8 cellular contexts compared by ENCODE assay signal in genomic region chr17:47567261-47567660, GRCh38. TPM values are rescaled to one million over a fixed set of nuclear protein-coding genes. Genes with fewer than 3 reads are reported as not detected.
DNase-seq lines count a peak whose midpoint lies in the region; ATAC-seq and TF ChIP-seq lines count a peak whose summit lies in the region.
"Not testable (repeated sequence)": the region's sequence is repeated elsewhere in the genome, so short reads cannot be mapped to it uniquely, and the experiment has no call there.

No MANE protein-coding gene starts in this region.

- H3K27me3 Mint-ChIP-seq in MCF 10A (ENCODE audit: insufficient read depth, unreplicated experiment); effector memory CD8-positive, alpha-beta T cell: not testable (repeated sequence)

- H3K79me2 ChIP-seq in ACC112 (ENCODE audit: control insufficient read depth, insufficient read depth, low read length, unreplicated experiment), result not testable (repeated sequence)
- peaks cover 92% of the 10 kb centered on the region for H3K79me2 ChIP-seq in GM23248 (ENCODE audit: insufficient read depth)

- not testable (repeated sequence) for H2AFZ ChIP-seq in ACC112 (ENCODE audit: low read length, unreplicated experiment); GM23248

- not testable (repeated sequence) for TF ChIP-seq CTCF in MCF 10A (IDR thresholded peaks at IDR 0.05; ENCODE audit: unreplicated experiment)

- not testable (repeated sequence) for H3K4me3 ChIP-seq in ACC112 (ENCODE audit: low read depth, low read length); GM23248

- H3K9me2 ChIP-seq in GM23248 (ENCODE audit: insufficient read depth), result not testable (repeated sequence)

- H3K27ac ChIP-seq in ACC112 (ENCODE audit: low read depth, low read length), result peak overlapping the region; percentile 39; the same call in 1 of the 2 replicates
- peak overlapping the region; percentile 43; the same call in 1 of the 2 replicates for H3K27ac ChIP-seq in GM23248

- not testable (repeated sequence) for H3K27ac Mint-ChIP-seq in MCF 10A (ENCODE audit: low read depth, unreplicated experiment)
- H3K27ac Mint-ChIP-seq in effector memory CD8-positive, alpha-beta T cell, result peak overlapping the region in 1 of 2 donors; percentile 72

- H3K9ac ChIP-seq in GM23248, result not testable (repeated sequence)

- not testable (repeated sequence) for H3K9me3 ChIP-seq in GM23248 (ENCODE audit: low read depth)

- H3K36me3 ChIP-seq in ACC112 (ENCODE audit: insufficient read depth, low read length), result not testable (repeated sequence)
- H3K36me3 ChIP-seq in GM23248 (ENCODE audit: low read depth), result peaks cover 12% of the 10 kb centered on the region

- H3K36me3 Mint-ChIP-seq in MCF 10A (ENCODE audit: insufficient read depth, unreplicated experiment), result peaks cover 32% of the 10 kb centered on the region
- peaks cover 35% of the 10 kb centered on the region for H3K36me3 Mint-ChIP-seq in effector memory CD8-positive, alpha-beta T cell (ENCODE audit: insufficient read depth)

- H3F3A ChIP-seq in GM23248 (ENCODE audit: insufficient read depth), result not testable (repeated sequence)

- BruUV-seq in MCF 10A (replicated peaks; lab: Mats Ljungman, UMichigan), result not testable (repeated sequence)

- H3K4me2 ChIP-seq in GM23248 (ENCODE audit: unreplicated experiment), result not testable (repeated sequence)

- ATAC-seq in SK-N-SH treated with all-trans-retinoic acid at 6 μM for 48 hours, result peak; percentile 75
- peak; percentile 29 for ATAC-seq in effector memory CD8-positive, alpha-beta T cell (replicated peaks)

- in situ Hi-C loops in GM23248 (cut with MboI), result not testable (repeated sequence)

- H3K9me3 Mint-ChIP-seq in MCF 10A (ENCODE audit: unreplicated experiment); effector memory CD8-positive, alpha-beta T cell: not testable (repeated sequence)

- not testable (repeated sequence) for H3K4me3 Mint-ChIP-seq in MCF 10A (ENCODE audit: unreplicated experiment); effector memory CD8-positive, alpha-beta T cell

- not testable (repeated sequence) for H3K4me1 ChIP-seq in ACC112 (ENCODE audit: control insufficient read depth, insufficient read depth, low read length, unreplicated experiment); GM23248 (ENCODE audit: insufficient read depth)

- DNase-seq in GM23248 (peak; percentile 33), M059J (ENCODE audit: low read depth) (peak; percentile 44), MCF 10A (ENCODE audit: unreplicated experiment) (peak; percentile 40), glomerular visceral epithelial cell (ENCODE audit: extremely low spot score) (peak; percentile 3), superior temporal gyrus (ENCODE audit: extremely low spot score) (peak; percentile 17)
- not testable (repeated sequence) for DNase-seq in effector memory CD8-positive, alpha-beta T cell

- H4K20me1 ChIP-seq in GM23248 (ENCODE audit: insufficient read depth), result not testable (repeated sequence)

- CTCF ChIA-PET in MCF 10A (lab: Yijun Ruan, JAX), result not testable (repeated sequence)

- WGBS in GM23248 (ENCODE audit: low coverage in 1 of 2, low lambda C conversion rate in 2 of 2, missing lambda C conversion rate in 2 of 2), 2 experiments, result 33 to 37% methylated on average over 3 of the region's 3 CpGs

- not testable (repeated sequence) for H3K4me1 Mint-ChIP-seq in MCF 10A (ENCODE audit: insufficient read depth, unreplicated experiment); effector memory CD8-positive, alpha-beta T cell (ENCODE audit: low read depth in 2 of 2)

- not testable (repeated sequence) for H3K27me3 ChIP-seq in ACC112 (ENCODE audit: insufficient read depth, low read length); GM23248 (replicated peaks; ENCODE audit: insufficient read depth)

- POLR2A ChIA-PET in MCF 10A (lab: Yijun Ruan, JAX), result not testable (repeated sequence)

- intact Hi-C loops in MCF 10A (cut with micrococcal nuclease), result not testable (repeated sequence)

RNA-seq across cellular contexts. Expression of gene NPEPPS, which starts 36.4 kb away (rescaled TPM):
- 55.7 and 125 TPM in 2 replicates for total RNA-seq in GM23248 (2014; rRNA removed; shearing (Covaris generic))
- polyA plus RNA-seq in GM23248 (2016; fragmentation: Nextera tagmentation; extraction: Ambion mirVana), result 63.1 and 72.3 TPM in 2 replicates
- 46.6 and 59.9 TPM in 2 replicates for total RNA-seq in M059J (2014; rRNA removed; shearing (Covaris generic))
- total RNA-seq in MCF 10A (2022), result 78.4 and 88.0 TPM in 2 replicates
